In genomic region chr4:14520171-14520570, GRCh38 we compare ENCODE assay signal across 21 cellular contexts.
DNase-seq lines count a peak whose midpoint lies in the region; ATAC-seq and TF ChIP-seq lines count a peak whose summit lies in the region.
"Had no signal": no experiment of that assay in that cellular context is flagged by ENCODE, and none has a peak within 500 bp of the region (broad histone marks: within the 10 kb centered on the region; RNA-seq: fewer than 3 reads in every experiment).

No MANE protein-coding gene starts in this region.

- H3K9me3 ChIP-seq in SK-N-SH (no peaks in the 10 kb centered on the region), left lung (no peaks in the 10 kb centered on the region)
- H3K9me3 ChIP-seq: body of pancreas, MG63, suprapubic skin, vagina had no signal

- peak; percentile 21 for ATAC-seq in left lung
- ATAC-seq in GM19467 (IDR thresholded peaks at IDR 0.05; ENCODE audit: unreplicated experiment): no peak
- ATAC-seq: activated CD4-positive, CD25-positive, alpha-beta regulatory T cell treated with anti-CD3 and anti-CD28 coated beads, Interleukin-2, amount 50 U/mL, for 24 hours; body of pancreas had no signal

- H3K4me1 ChIP-seq in SK-N-SH (ENCODE audit: control insufficient read depth in 1 of 2, insufficient read depth in 2 of 2, low read depth in 1 of 2, low read length in 1 of 2): no peaks in the 10 kb centered on the region; a peak in 1 of 4 replicates
- H3K4me1 ChIP-seq in left lung: no peaks in the 10 kb centered on the region
- H3K4me1 ChIP-seq: body of pancreas, suprapubic skin, vagina had no signal

- H3K36me3 ChIP-seq in SK-N-SH (replicated peaks in 1 of 2; ENCODE audit: control insufficient read depth in 1 of 2, insufficient read depth in 2 of 2, low read length in 1 of 2) (no peaks in the 10 kb centered on the region), left lung (no peaks in the 10 kb centered on the region)
- H3K36me3 ChIP-seq: MG63, suprapubic skin, vagina had no signal

- H3K27me3 ChIP-seq in SK-N-SH (ENCODE audit: insufficient read depth) (no peaks in the 10 kb centered on the region), left lung (no peaks in the 10 kb centered on the region)
- H3K27me3 ChIP-seq: body of pancreas, MG63, suprapubic skin, vagina had no signal

- no peaks in the 10 kb centered on the region for H3K9me2 ChIP-seq in SK-N-SH

- TF ChIP-seq CTCF in SK-N-SH (IDR thresholded peaks at IDR 0.05) (no peak), left lung (IDR thresholded peaks at IDR 0.05) (no peak), coronary artery (IDR thresholded peaks at IDR 0.05) (no peak)

- H3K4me2 ChIP-seq in SK-N-SH: no peak overlapping the region

- POLR2A ChIA-PET in SK-N-SH (lab: Yijun Ruan, JAX): no interaction called here

- H3K79me2 ChIP-seq in SK-N-SH (ENCODE audit: insufficient read depth): no peaks in the 10 kb centered on the region

- peak; percentile 9 for DNase-seq in ELF-1 (ENCODE audit: low read depth, low spot score)
- peak; percentile 1 for DNase-seq in SK-N-SH
- DNase-seq in dedifferentiated amniotic fluid mesenchymal stem cell (ENCODE audit: extremely low spot score): peak; percentile 16
- DNase-seq in left lung: no peak
- DNase-seq in DMS 273 (lab: John Stamatoyannopoulos, UW; ENCODE audit: unreplicated experiment): no peak
- no peak for DNase-seq in coronary artery (ENCODE audit: low spot score)
- DNase-seq in HuH-7.5 (ENCODE audit: low spot score): no peak
- DNase-seq: activated naive CD4-positive, alpha-beta T cell treated with anti-CD3 and anti-CD28 coated beads, Interleukin-2, amount 50 U/mL, for 16 hours; activated T-cell treated with anti-CD3 and anti-CD28 coated beads, Interleukin-2, amount 50 U/mL, for 48 hours; body of pancreas; CD4-positive, alpha-beta memory T cell; glutamatergic neuron; H7; MG63; NCI-H1436 treated with DMSO at 0.1 percent for 48 hours; NCI-H69; SHP77 treated with DMSO at 0.1 percent for 48 hours had no signal

- intact Hi-C loops in left lung (cut with DNase I): no loop called here

- CTCF ChIA-PET in SK-N-SH (lab: Yijun Ruan, JAX): no interaction called here

- H2AFZ ChIP-seq in SK-N-SH (ENCODE audit: low read depth): no peak overlapping the region

- H3K27ac ChIP-seq in SK-N-SH (ENCODE audit: low read depth in 2 of 2, low read length in 1 of 2) (no peak overlapping the region), left lung (no peak overlapping the region), coronary artery (no peak overlapping the region)
- H3K27ac ChIP-seq: body of pancreas, suprapubic skin, vagina had no signal

- WGBS in SK-N-SH (ENCODE audit: low lambda C conversion rate): 0% methylated on average over 1 of the region's 1 CpG

- no peak overlapping the region for H3K4me3 ChIP-seq in SK-N-SH (ENCODE audit: low read depth in 2 of 2, low read length in 1 of 2)
- no peak overlapping the region for H3K4me3 ChIP-seq in left lung
- H3K4me3 ChIP-seq in coronary artery: no peak overlapping the region
- H3K4me3 ChIP-seq: body of pancreas, MG63, suprapubic skin, vagina had no signal

- TF ChIP-seq RAD21 in SK-N-SH (IDR thresholded peaks at IDR 0.05; ENCODE audit: low read length): no peak

- no peaks in the 10 kb centered on the region for H4K20me1 ChIP-seq in SK-N-SH (ENCODE audit: insufficient read depth)

- peak in 1 of 2 experiments; percentile 34; a peak in 1 of 4 replicates for TF ChIP-seq EP300 in SK-N-SH (IDR thresholded peaks at IDR 0.05; ENCODE audit: borderline replicate concordance in 1 of 2, low read depth in 1 of 2, low read length in 1 of 2)

- no peaks in the 10 kb centered on the region for H3F3A ChIP-seq in SK-N-SH (replicated peaks; ENCODE audit: insufficient read depth)

- H3K9ac ChIP-seq in SK-N-SH: no peak overlapping the region

TF ChIP-seq in SK-N-SH, 30 proteins besides CTCF, POLR2A, EP300 and RAD21:
- TF ChIP-seq USF1 (IDR thresholded peaks at IDR 0.05; ENCODE audit: borderline replicate concordance, low read depth) (no peak), GATA2 (CRISPR knock-in tag; IDR thresholded peaks at IDR 0.05) (0 out of 2 replicates have a peak, but pooled peaks have one; percentile 27)

Comparison
In these comparisons a context has a peak if more than half of its experiments do, and no peak if none do; other contexts are left out.
1. DNase-seq: peak in ELF-1 (single experiment), SK-N-SH (single experiment) and dedifferentiated amniotic fluid mesenchymal stem cell (single experiment); none in left lung (0 of 2), DMS 273 (single experiment), coronary artery (single experiment) and HuH-7.5 (single experiment).